In the genomic region with DNA sequence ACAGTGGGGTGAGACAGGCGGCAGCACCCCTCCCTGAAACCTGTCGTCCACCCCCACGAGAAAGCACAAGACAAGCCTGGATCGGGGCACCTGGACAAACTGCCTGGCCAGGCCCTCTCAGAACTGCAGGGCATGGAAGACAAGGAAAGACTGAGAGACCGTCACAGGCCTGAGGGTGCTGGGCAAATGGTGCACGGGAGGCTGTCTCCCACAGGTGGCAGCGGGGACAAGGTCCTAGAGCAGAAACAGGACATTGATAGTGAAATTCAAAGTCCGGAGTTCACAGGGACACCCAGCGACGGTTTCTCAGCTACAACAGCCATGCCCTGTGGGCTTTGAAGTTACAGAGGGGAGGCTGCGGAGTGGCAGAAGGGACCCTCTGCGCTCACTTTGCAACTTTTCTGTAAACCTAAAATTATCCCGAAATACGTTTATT, we compare ENCODE assay signal across 20 cellular contexts. TPM values are rescaled to one million over a fixed set of nuclear protein-coding genes. Genes with fewer than 3 reads are reported as not detected.
DNase-seq lines count a peak whose midpoint lies in the region; ATAC-seq, FAIRE-seq and TF ChIP-seq lines count a peak whose summit lies in the region.
"Had no signal": no experiment of that assay in that cellular context is flagged by ENCODE, and none has a peak within 500 bp of the region (broad histone marks: within the 10 kb centered on the region; RNA-seq: fewer than 3 reads in every experiment).

No MANE protein-coding gene starts in this region.

- H2BK15ac ChIP-seq in H1 (ENCODE audit: low read length): no peak overlapping the region

- H3K4me2 ChIP-seq in GM23338 (no peak overlapping the region), H1 (ENCODE audit: insufficient read depth in 1 of 2, low read depth in 2 of 2, low read length in 2 of 2) (no peak overlapping the region)
- H3K4me2 ChIP-seq: KMS-11 had no signal

- peaks cover 9% of the 10 kb centered on the region for H3K36me3 ChIP-seq in GM23338 (ENCODE audit: insufficient read depth)
- H3K36me3 ChIP-seq in H1 (ENCODE audit: control insufficient read depth in 2 of 4, insufficient read depth in 4 of 4, low read length in 3 of 4): peaks cover 2 to 13% (median 5%) of the 10 kb centered on the region in 4 experiments; a peak in 7 of 8 replicates
- H3K36me3 ChIP-seq in right lobe of liver: no peaks in the 10 kb centered on the region
- peaks cover 0 to 45% (median 21%) of the 10 kb centered on the region in 4 donors for H3K36me3 ChIP-seq in upper lobe of left lung
- H3K36me3 ChIP-seq: BE2C had no signal

- TF ChIP-seq CTCF in GM23338 (conservative IDR thresholded peaks at IDR 0.05; ENCODE audit: low read depth in 2 of 2): no peak
- no peak for TF ChIP-seq CTCF in VCaP (conservative IDR thresholded peaks at IDR 0.05)
- no peak for TF ChIP-seq CTCF in H1 (IDR thresholded peaks at IDR 0.05; ENCODE audit: control extremely low read depth in 1 of 3, insufficient read depth in 1 of 3, low read depth in 1 of 3, low read length in 3 of 3)
- peak in 2 of 4 donors; percentile 12 to 25 for TF ChIP-seq CTCF in right lobe of liver (IDR thresholded peaks at IDR 0.05)
- TF ChIP-seq CTCF in upper lobe of left lung (IDR thresholded peaks at IDR 0.05): no peak

- CTCF ChIA-PET in H1 (lab: Charles Lee; ENCODE audit: partially characterized antibody): interaction anchor here (1.3 to 2.0 kb wide), 5 partner anchors 16 to 108 kb away, joined by 3 to 6 read pairs (median 3); no protein-coding TSS in a partner anchor
- CTCF ChIA-PET in activated CD4-positive, alpha-beta memory T cell treated with anti-CD3 and anti-CD28 coated beads, Interleukin-2, amount 10 ng/mL, durations not matched to agents 7 days and 5 days (lab: Charles Lee): no interaction called here

- H3K4ac ChIP-seq in H1 (replicated peaks; ENCODE audit: insufficient read length, low read depth, low read length): no peak overlapping the region

- ATAC-seq in GM23338: no peak
- ATAC-seq in right lobe of liver: peak; percentile 72 to 82 (median 75)
- no peak for ATAC-seq in upper lobe of left lung (ENCODE audit: low FRiP score in 2 of 2)

- peak overlapping the region; percentile 21; the same call in 1 of the 2 replicates for H4K8ac ChIP-seq in H1 (ENCODE audit: extremely low read depth, insufficient read depth, low read length)

- no peaks in the 10 kb centered on the region for H3K23me2 ChIP-seq in H1 (ENCODE audit: low read depth, low read length)

- H3K27me3 ChIP-seq in GM23338 (ENCODE audit: insufficient read depth) (no peaks in the 10 kb centered on the region), H1 (replicated peaks in 1 of 4; ENCODE audit: control insufficient read depth in 3 of 4, extremely low read depth in 1 of 4, insufficient read depth in 3 of 4, low read length in 3 of 4) (no peaks in the 10 kb centered on the region), right lobe of liver (no peaks in the 10 kb centered on the region), upper lobe of left lung (no peaks in the 10 kb centered on the region)
- H3K27me3 ChIP-seq: BE2C, SJCRH30 had no signal

- H3K14ac ChIP-seq in H1 (ENCODE audit: insufficient read length): no peak overlapping the region

- H2AK5ac ChIP-seq in H1 (ENCODE audit: low read depth, low read length): no peak overlapping the region

- H3K27ac Mint-ChIP-seq in GM23338: no peak overlapping the region
- no peak overlapping the region for H3K27ac Mint-ChIP-seq in activated CD4-positive, alpha-beta memory T cell treated with anti-CD3 and anti-CD28 coated beads, Interleukin-2, amount 10 ng/mL, durations not matched to agents 7 days and 5 days
- H3K27ac Mint-ChIP-seq: CD4-positive, CD25-positive, alpha-beta regulatory T cell had no signal

- H3K79me2 ChIP-seq in GM23338 (replicated peaks; ENCODE audit: insufficient read depth): peaks cover 3% of the 10 kb centered on the region; the same call in 1 of the 2 replicates
- no peaks in the 10 kb centered on the region for H3K79me2 ChIP-seq in H1 (ENCODE audit: control insufficient read depth in 1 of 2, insufficient read depth in 2 of 2, low read length in 2 of 2)

- TF ChIP-seq EP300 in H1 (IDR thresholded peaks at IDR 0.05; ENCODE audit: borderline replicate concordance in 1 of 2, low read depth in 2 of 2, low read length in 2 of 2) (no peak), upper lobe of left lung (IDR thresholded peaks at IDR 0.05) (no peak)

- WGBS in H1 (ENCODE audit: extremely low coverage in 1 of 2, insufficient coverage in 1 of 2, insufficient read length in 1 of 2, insufficient replicate concordance in 2 of 2, low coverage in 1 of 2, low lambda C conversion rate in 2 of 2, missing lambda C conversion rate in 1 of 2), 2 experiments: 83 to 100% methylated on average over 2 to 14 of the region's 14 CpGs
- WGBS in right lobe of liver (ENCODE audit: insufficient coverage, low coverage, low lambda C conversion rate, missing lambda C conversion rate): 14% methylated on average over 8 of the region's 14 CpGs
- 95 to 96% methylated on average over 14 of the region's 14 CpGs for WGBS in upper lobe of left lung, 2 donors

- H2BK120ac ChIP-seq in H1 (replicated peaks; ENCODE audit: low read depth, low read length): no peak overlapping the region

- no peak for TF ChIP-seq RAD21 in H1 (IDR thresholded peaks at IDR 0.05 in 1 of 2, conservative IDR thresholded peaks at IDR 0.05 in 1 of 2; ENCODE audit: low read depth in 2 of 2, low read length in 2 of 2)

- H2BK12ac ChIP-seq in H1 (ENCODE audit: low read depth, low read length): no peak overlapping the region

- no peaks in the 10 kb centered on the region for H3K9me3 ChIP-seq in H1 (ENCODE audit: insufficient read depth in 2 of 2, low read depth in 1 of 2, low read length in 1 of 2)
- H3K9me3 ChIP-seq in right lobe of liver: no peaks in the 10 kb centered on the region
- no peaks in the 10 kb centered on the region for H3K9me3 ChIP-seq in upper lobe of left lung
- H3K9me3 ChIP-seq: BE2C, SJCRH30 had no signal

- no peaks in the 10 kb centered on the region for H3K4me1 ChIP-seq in GM23338 (ENCODE audit: insufficient read depth)
- H3K4me1 ChIP-seq in H1 (replicated peaks in 1 of 4; ENCODE audit: control insufficient read depth in 3 of 4, insufficient read depth in 4 of 4, low read length in 3 of 4): no peaks in the 10 kb centered on the region
- H3K4me1 ChIP-seq in right lobe of liver: peaks cover 0 to 65% (median 27%) of the 10 kb centered on the region in 4 donors
- H3K4me1 ChIP-seq in upper lobe of left lung: peaks cover 0 to 5% (median 0%) of the 10 kb centered on the region in 4 donors
- H3K4me1 ChIP-seq: BE2C, SJCRH30 had no signal

- no peaks in the 10 kb centered on the region for H3K9me3 Mint-ChIP-seq in GM23338
- H3K9me3 Mint-ChIP-seq in activated CD4-positive, alpha-beta memory T cell treated with anti-CD3 and anti-CD28 coated beads, Interleukin-2, amount 10 ng/mL, durations not matched to agents 7 days and 5 days: no peaks in the 10 kb centered on the region
- H3K9me3 Mint-ChIP-seq: CD4-positive, CD25-positive, alpha-beta regulatory T cell had no signal

- no peak overlapping the region for H4K91ac ChIP-seq in H1 (replicated peaks; ENCODE audit: insufficient read length, low read length)

- no peaks in the 10 kb centered on the region for H3K9me2 ChIP-seq in GM23338 (ENCODE audit: insufficient read depth)

- peaks cover 19% of the 10 kb centered on the region for H3K36me3 Mint-ChIP-seq in GM23338 (ENCODE audit: low read depth)
- H3K36me3 Mint-ChIP-seq in activated CD4-positive, alpha-beta memory T cell treated with anti-CD3 and anti-CD28 coated beads, Interleukin-2, amount 10 ng/mL, durations not matched to agents 7 days and 5 days (ENCODE audit: low read depth): peaks cover 7% of the 10 kb centered on the region

- H2BK5ac ChIP-seq in H1 (ENCODE audit: low read depth, low read length): no peak overlapping the region

- no peak overlapping the region for H2AFZ ChIP-seq in GM23338
- H2AFZ ChIP-seq in H1 (ENCODE audit: low read length): no peak overlapping the region

- H3K27ac ChIP-seq in GM23338 (ENCODE audit: low read depth): 0 out of 2 replicates have a peak overlapping the region, but pooled peaks have one; percentile 45
- H3K27ac ChIP-seq in VCaP: peak overlapping the region; percentile 73; the same call in 1 of the 2 replicates
- no peak overlapping the region for H3K27ac ChIP-seq in H1 (ENCODE audit: low read depth, low read length)
- H3K27ac ChIP-seq in right lobe of liver: peak overlapping the region in 2 of 3 donors; percentile 18 to 71
- H3K27ac ChIP-seq in upper lobe of left lung: no peak overlapping the region
- H3K27ac ChIP-seq: KMS-11, SJCRH30 had no signal

- H3K27me3 Mint-ChIP-seq in GM23338 (ENCODE audit: insufficient read depth, low read depth, poor library complexity): peaks cover 8% of the 10 kb centered on the region
- no peaks in the 10 kb centered on the region for H3K27me3 Mint-ChIP-seq in activated CD4-positive, alpha-beta memory T cell treated with anti-CD3 and anti-CD28 coated beads, Interleukin-2, amount 10 ng/mL, durations not matched to agents 7 days and 5 days
- H3K27me3 Mint-ChIP-seq: CD4-positive, CD25-positive, alpha-beta regulatory T cell had no signal

- no peak overlapping the region for H3K4me3 Mint-ChIP-seq in GM23338
- no peak overlapping the region for H3K4me3 Mint-ChIP-seq in activated CD4-positive, alpha-beta memory T cell treated with anti-CD3 and anti-CD28 coated beads, Interleukin-2, amount 10 ng/mL, durations not matched to agents 7 days and 5 days
- H3K4me3 Mint-ChIP-seq: CD4-positive, CD25-positive, alpha-beta regulatory T cell had no signal

- H4K5ac ChIP-seq in H1 (ENCODE audit: insufficient read length, low read depth, low read length): no peak overlapping the region

- no peak overlapping the region for H3K23ac ChIP-seq in H1 (ENCODE audit: insufficient read length)

- H3K56ac ChIP-seq in H1 (replicated peaks; ENCODE audit: insufficient read length, low read depth, low read length): no peak overlapping the region

- H3K79me1 ChIP-seq in H1 (ENCODE audit: low read depth, low read length): no peaks in the 10 kb centered on the region

- H3F3A ChIP-seq in GM23338 (replicated peaks; ENCODE audit: low read depth): peaks cover 9% of the 10 kb centered on the region; the same call in 1 of the 2 replicates

- H4K20me1 ChIP-seq in GM23338 (replicated peaks; ENCODE audit: insufficient read depth): 0 out of 2 replicates have a peak, but pooled peaks cover 13% of the 10 kb centered on the region
- H4K20me1 ChIP-seq in H1 (replicated peaks in 1 of 2; ENCODE audit: control insufficient read depth in 1 of 2, insufficient read depth in 2 of 2, low read length in 2 of 2): peaks cover 2% of the 10 kb centered on the region in 2 experiments

- FAIRE-seq in H1 (lab: Jason Lieb, UNC) (no peak), H54 (lab: Jason Lieb, UNC) (no peak)
- FAIRE-seq: A204.1 had no signal

- intact Hi-C loops in right lobe of liver (cut with DNase I): no loop called here

- H3K9ac ChIP-seq in H1 (replicated peaks in 1 of 4; ENCODE audit: extremely low read depth in 1 of 4, low read depth in 3 of 4, low read length in 3 of 4): no peak overlapping the region
- H3K9ac ChIP-seq: KMS-11 had no signal

- no peaks in the 10 kb centered on the region for H3K4me1 Mint-ChIP-seq in GM23338
- no peaks in the 10 kb centered on the region for H3K4me1 Mint-ChIP-seq in activated CD4-positive, alpha-beta memory T cell treated with anti-CD3 and anti-CD28 coated beads, Interleukin-2, amount 10 ng/mL, durations not matched to agents 7 days and 5 days

- POLR2A ChIA-PET in H1 (lab: Charles Lee; ENCODE audit: partially characterized antibody): interaction anchor here (1.4 to 4.0 kb wide), 2 partner anchors 11 to 34 kb away, joined by 3 to 19 read pairs; no protein-coding TSS in a partner anchor
- POLR2A ChIA-PET in activated CD4-positive, alpha-beta memory T cell treated with anti-CD3 and anti-CD28 coated beads, Interleukin-2, amount 10 ng/mL, durations not matched to agents 7 days and 5 days (lab: Charles Lee): no interaction called here

- no peak overlapping the region for H3K4me3 ChIP-seq in GM23338
- no peak overlapping the region for H3K4me3 ChIP-seq in H1 (ENCODE audit: extremely low read depth in 1 of 4, insufficient read depth in 2 of 4, low read depth in 3 of 4, low read length in 4 of 4)
- H3K4me3 ChIP-seq in right lobe of liver: peak overlapping the region in 2 of 3 donors; percentile 15 to 17
- no peak overlapping the region for H3K4me3 ChIP-seq in upper lobe of left lung
- H3K4me3 ChIP-seq: SJCRH30 had no signal

- TF ChIP-seq POLR2A in H1 (IDR thresholded peaks at IDR 0.05; ENCODE audit: control extremely low read depth in 1 of 2, low read depth in 2 of 2, low read length in 2 of 2) (no peak), right lobe of liver (IDR thresholded peaks at IDR 0.05) (no peak), upper lobe of left lung (IDR thresholded peaks at IDR 0.05) (no peak), H54 (IDR thresholded peaks at IDR 0.05; ENCODE audit: low read depth, low read length) (no peak)

- no peak for DNase-seq in GM23338 (ENCODE audit: low spot score)
- DNase-seq in H1 (ENCODE audit: low read depth in 1 of 2, low spot score in 2 of 2): no peak
- peak; percentile 70 to 83 (median 83) for DNase-seq in right lobe of liver
- no peak for DNase-seq in NCI-H146 (lab: John Stamatoyannopoulos, UW)
- DNase-seq in upper lobe of left lung: no peak
- DNase-seq in activated CD4-positive, alpha-beta memory T cell treated with anti-CD3 and anti-CD28 coated beads, Interleukin-2, amount 10 ng/mL, durations not matched to agents 7 days and 5 days: no peak
- no peak for DNase-seq in H54 (ENCODE audit: insufficient read length, low spot score)
- DNase-seq: BE2C; CD4-positive, CD25-positive, alpha-beta regulatory T cell; COR-L47; DMS 273 treated with DMSO at 0.1 percent for 48 hours; DND-41; NCI-H1417; NCI-H187 treated with DMSO at 0.1 percent for 48 hours; NCI-H524 treated with DMSO at 0.1 percent for 48 hours; SJCRH30 had no signal

- no peak overlapping the region for H3K18ac ChIP-seq in H1 (ENCODE audit: extremely low read depth, low read length)

- no peak overlapping the region for H2BK20ac ChIP-seq in H1 (ENCODE audit: low read length)

RNA-seq across cellular contexts. Expression of gene DRD4, which starts 20.6 kb away (rescaled TPM):
- 0.27 and 1.0 TPM in 2 replicates for total RNA-seq in GM23338 (2014; rRNA removed; shearing (Covaris generic))
- polyA plus RNA-seq in GM23338 (2016; fragmentation: Nextera tagmentation; extraction: Ambion mirVana) (1.3 and 1.8 TPM in 2 replicates), H1 (2011; rRNA removed) (4.9 and 9.7 TPM in 2 replicates)
- total RNA-seq in H1 (2021; fragmentation: NEBNext Ultra II Directional; extraction: Animal tissue kit (Norgen Biotek cat#: 25700)): 3.3 and 3.4 TPM in 2 replicates
- 3.9 TPM for polyA plus RNA-seq in H1 (2011; cell fraction: cytosol; rRNA removed)
- 9.1 TPM for polyA plus RNA-seq in H1 (2011; cell fraction: nucleus; rRNA removed)
- 4.0 to 10.3 TPM (median 9.2 TPM) in 4 replicates for polyA plus RNA-seq in H1 (2012, experiment 1 of 2)
- polyA plus RNA-seq in H1 (2012, experiment 2 of 2): 9.1 TPM
- 2.9 TPM for polyA plus RNA-seq in H1 (2013, experiment 1 of 2)
- 2.8 TPM for polyA plus RNA-seq in H1 (2013, experiment 2 of 2)
- 0.20 and 0.85 TPM in 2 replicates for polyA minus RNA-seq in H1 (2011; rRNA and poly(A)+ RNA removed)
- polyA minus RNA-seq in H1 (2011; cell fraction: cytosol; rRNA and poly(A)+ RNA removed): 4.9 TPM
- 3.4 TPM for polyA minus RNA-seq in H1 (2011; cell fraction: nucleus; rRNA and poly(A)+ RNA removed)
- total RNA-seq in right lobe of liver (under 1 TPM in 4 of 6 experiments, not detected in 2; 0.31 to 0.90 (median 0.41) TPM), upper lobe of left lung (1 to 10 TPM in 3 of 6 donors, under 1 TPM in 1, not detected in 2; 0.54 to 4.2 (median 1.5) TPM)
- total RNA-seq in activated CD4-positive, alpha-beta memory T cell treated with anti-CD3 and anti-CD28 coated beads, Interleukin-2, amount 10 ng/mL, durations not matched to agents 7 days and 5 days: under 1 TPM; 0.18 to 0.20 TPM
- total RNA-seq: CD4-positive, CD25-positive, alpha-beta regulatory T cell; G401; SJCRH30 had no signal
- polyA plus RNA-seq: CD4-positive, CD25-positive, alpha-beta regulatory T cell had no signal

RNA-seq across cellular contexts. Expression of gene SCT, which starts 30.7 kb away (rescaled TPM):
- total RNA-seq in GM23338 (2014; rRNA removed; shearing (Covaris generic)): not detected in 2 replicates
- polyA plus RNA-seq in GM23338 (2016; fragmentation: Nextera tagmentation; extraction: Ambion mirVana): 2.6 and 3.8 TPM in 2 replicates
- 2.0 and 2.2 TPM in 2 replicates for total RNA-seq in H1 (2021; fragmentation: NEBNext Ultra II Directional; extraction: Animal tissue kit (Norgen Biotek cat#: 25700))
- polyA plus RNA-seq in H1 (2011; rRNA removed): 1.7 and 3.7 TPM in 2 replicates
- 1.3 TPM for polyA plus RNA-seq in H1 (2011; cell fraction: cytosol; rRNA removed)
- 3.1 TPM for polyA plus RNA-seq in H1 (2011; cell fraction: nucleus; rRNA removed)
- polyA plus RNA-seq in H1 (2012, experiment 1 of 2): 1.0 to 2.0 TPM (median 1.5 TPM) in 3 of 4 replicates, not detected in the other
- not detected for polyA plus RNA-seq in H1 (2012, experiment 2 of 2)
- polyA plus RNA-seq in H1 (2013, experiment 1 of 2): 1.2 TPM
- 1.4 TPM for polyA plus RNA-seq in H1 (2013, experiment 2 of 2)
- polyA minus RNA-seq in H1 (2011; rRNA and poly(A)+ RNA removed): not detected in 2 replicates
- not detected for polyA minus RNA-seq in H1 (2011; cell fraction: cytosol; rRNA and poly(A)+ RNA removed)
- not detected for polyA minus RNA-seq in H1 (2011; cell fraction: nucleus; rRNA and poly(A)+ RNA removed)
- not detected for total RNA-seq in right lobe of liver
- total RNA-seq in upper lobe of left lung: under 1 TPM in 1 of 6 donors, not detected in 5; 0.72 TPM
- total RNA-seq in activated CD4-positive, alpha-beta memory T cell treated with anti-CD3 and anti-CD28 coated beads, Interleukin-2, amount 10 ng/mL, durations not matched to agents 7 days and 5 days: not detected
- total RNA-seq: CD4-positive, CD25-positive, alpha-beta regulatory T cell; G401; SJCRH30 had no signal
- polyA plus RNA-seq: CD4-positive, CD25-positive, alpha-beta regulatory T cell had no signal

RNA-seq across cellular contexts. Expression of gene CDHR5, which starts 33.0 kb away (rescaled TPM):
- total RNA-seq in GM23338 (2014; rRNA removed; shearing (Covaris generic)): not detected in 2 replicates
- polyA plus RNA-seq in GM23338 (2016; fragmentation: Nextera tagmentation; extraction: Ambion mirVana) (not detected in 2 replicates), H1 (2011; rRNA removed) (0.02 TPM in 1 of 2 replicates, not detected in the other)
- 0.11 TPM in 1 of 2 replicates, not detected in the other for total RNA-seq in H1 (2021; fragmentation: NEBNext Ultra II Directional; extraction: Animal tissue kit (Norgen Biotek cat#: 25700))
- polyA plus RNA-seq in H1 (2011; cell fraction: cytosol; rRNA removed): 0.01 TPM
- 0.21 TPM for polyA plus RNA-seq in H1 (2011; cell fraction: nucleus; rRNA removed)
- 0.04 to 0.20 TPM (median 0.14 TPM) in 3 of 4 replicates, not detected in the other for polyA plus RNA-seq in H1 (2012, experiment 1 of 2)
- not detected for polyA plus RNA-seq in H1 (2012, experiment 2 of 2)
- polyA plus RNA-seq in H1 (2013, experiment 1 of 2): 0.02 TPM
- not detected for polyA plus RNA-seq in H1 (2013, experiment 2 of 2)
- polyA minus RNA-seq in H1 (2011; rRNA and poly(A)+ RNA removed): not detected in 2 replicates
- not detected for polyA minus RNA-seq in H1 (2011; cell fraction: cytosol; rRNA and poly(A)+ RNA removed)
- polyA minus RNA-seq in H1 (2011; cell fraction: nucleus; rRNA and poly(A)+ RNA removed): not detected
- total RNA-seq in right lobe of liver (100 to 1,000 TPM in 2 of 6 experiments, 10 to 100 TPM in 4; 59.4 to 162 (median 80.7) TPM), upper lobe of left lung (under 1 TPM in 1 of 6 donors, not detected in 5; 0.40 TPM)
- not detected for total RNA-seq in activated CD4-positive, alpha-beta memory T cell treated with anti-CD3 and anti-CD28 coated beads, Interleukin-2, amount 10 ng/mL, durations not matched to agents 7 days and 5 days
- total RNA-seq: CD4-positive, CD25-positive, alpha-beta regulatory T cell; G401; SJCRH30 had no signal
- polyA plus RNA-seq: CD4-positive, CD25-positive, alpha-beta regulatory T cell had no signal

RNA-seq across cellular contexts. Expression of gene DEAF1, which starts 37.3 kb away (rescaled TPM):
- total RNA-seq in GM23338 (2014; rRNA removed; shearing (Covaris generic)): 33.5 and 42.6 TPM in 2 replicates
- polyA plus RNA-seq in GM23338 (2016; fragmentation: Nextera tagmentation; extraction: Ambion mirVana): 47.8 and 49.3 TPM in 2 replicates
- total RNA-seq in H1 (2021; fragmentation: NEBNext Ultra II Directional; extraction: Animal tissue kit (Norgen Biotek cat#: 25700)): 53.7 and 58.4 TPM in 2 replicates
- 47.3 and 64.7 TPM in 2 replicates for polyA plus RNA-seq in H1 (2011; rRNA removed)
- polyA plus RNA-seq in H1 (2011; cell fraction: cytosol; rRNA removed): 56.1 TPM
- polyA plus RNA-seq in H1 (2011; cell fraction: nucleus; rRNA removed): 53.5 TPM
- polyA plus RNA-seq in H1 (2012, experiment 1 of 2): 30.0 to 53.4 TPM (median 44.3 TPM) in 4 replicates
- polyA plus RNA-seq in H1 (2012, experiment 2 of 2): 49.0 TPM
- 21.9 TPM for polyA plus RNA-seq in H1 (2013, experiment 1 of 2)
- 22.9 TPM for polyA plus RNA-seq in H1 (2013, experiment 2 of 2)
- 24.3 and 26.2 TPM in 2 replicates for polyA minus RNA-seq in H1 (2011; rRNA and poly(A)+ RNA removed)
- polyA minus RNA-seq in H1 (2011; cell fraction: cytosol; rRNA and poly(A)+ RNA removed): 30.0 TPM
- 31.6 TPM for polyA minus RNA-seq in H1 (2011; cell fraction: nucleus; rRNA and poly(A)+ RNA removed)
- 10 to 100 TPM; 11.3 to 17.9 (median 14.0) TPM for total RNA-seq in right lobe of liver
- 10 to 100 TPM; 23.9 to 87.3 (median 35.6) TPM for total RNA-seq in upper lobe of left lung
- total RNA-seq in activated CD4-positive, alpha-beta memory T cell treated with anti-CD3 and anti-CD28 coated beads, Interleukin-2, amount 10 ng/mL, durations not matched to agents 7 days and 5 days: 10 to 100 TPM; 33.0 to 34.2 TPM

RNA-seq across cellular contexts. Expression of gene TMEM80, which starts 37.9 kb away (rescaled TPM):
- 12.8 and 13.1 TPM in 2 replicates for total RNA-seq in GM23338 (2014; rRNA removed; shearing (Covaris generic))
- polyA plus RNA-seq in GM23338 (2016; fragmentation: Nextera tagmentation; extraction: Ambion mirVana) (25.1 and 25.4 TPM in 2 replicates), H1 (2011; rRNA removed) (16.3 and 21.4 TPM in 2 replicates)
- 7.3 and 8.0 TPM in 2 replicates for total RNA-seq in H1 (2021; fragmentation: NEBNext Ultra II Directional; extraction: Animal tissue kit (Norgen Biotek cat#: 25700))
- polyA plus RNA-seq in H1 (2011; cell fraction: cytosol; rRNA removed): 24.0 TPM
- 32.5 TPM for polyA plus RNA-seq in H1 (2011; cell fraction: nucleus; rRNA removed)
- polyA plus RNA-seq in H1 (2012, experiment 1 of 2): 12.5 to 17.4 TPM (median 13.9 TPM) in 4 replicates
- polyA plus RNA-seq in H1 (2012, experiment 2 of 2): 12.3 TPM
- 12.2 TPM for polyA plus RNA-seq in H1 (2013, experiment 1 of 2)
- polyA plus RNA-seq in H1 (2013, experiment 2 of 2): 11.8 TPM
- 5.8 and 7.8 TPM in 2 replicates for polyA minus RNA-seq in H1 (2011; rRNA and poly(A)+ RNA removed)
- 3.7 TPM for polyA minus RNA-seq in H1 (2011; cell fraction: cytosol; rRNA and poly(A)+ RNA removed)
- polyA minus RNA-seq in H1 (2011; cell fraction: nucleus; rRNA and poly(A)+ RNA removed): 10.1 TPM
- total RNA-seq in right lobe of liver (10 to 100 TPM in 3 of 6 experiments, 1 to 10 TPM in 3; 6.9 to 15.5 (median 10.5) TPM), upper lobe of left lung (10 to 100 TPM; 28.6 to 62.9 (median 36.1) TPM)
- 10 to 100 TPM; 22.6 to 25.3 TPM for total RNA-seq in activated CD4-positive, alpha-beta memory T cell treated with anti-CD3 and anti-CD28 coated beads, Interleukin-2, amount 10 ng/mL, durations not matched to agents 7 days and 5 days

Comparison
In these comparisons a context has a peak if more than half of its experiments do, and no peak if none do; other contexts are left out.
1. ATAC-seq: peak in right lobe of liver (4 of 4); none in GM23338 (single experiment) and upper lobe of left lung (0 of 2).
2. DNase-seq: peak in right lobe of liver (3 of 3); none in GM23338 (single experiment), H1 (0 of 2), NCI-H146 (single experiment), upper lobe of left lung (0 of 2), activated CD4-positive, alpha-beta memory T cell treated with anti-CD3 and anti-CD28 coated beads, Interleukin-2, amount 10 ng/mL, durations not matched to agents 7 days and 5 days (single experiment) and H54 (single experiment).
3. H3K27ac ChIP-seq: peak in GM23338 (single experiment), VCaP (single experiment) and right lobe of liver (2 of 3); none in H1 (single experiment) and upper lobe of left lung (0 of 4).
4. H3K4me3 ChIP-seq: peak in right lobe of liver (2 of 3); none in GM23338 (single experiment), H1 (0 of 4) and upper lobe of left lung (0 of 4).
5. RNA of gene CDHR5, which starts 33.0 kb away (total RNA-seq): 59.4 to 162 TPM in right lobe of liver; not detected in activated CD4-positive, alpha-beta memory T cell treated with anti-CD3 and anti-CD28 coated beads, Interleukin-2, amount 10 ng/mL, durations not matched to agents 7 days and 5 days, not detected in GM23338, 0.11 TPM in H1 and 0.40 TPM in upper lobe of left lung; every median in the first group is over 10 times any median in the second.